ENCODE assay signal across 11 cellular contexts in genomic region chr6:114304304-114304887, GRCh38. TPM values are rescaled to one million over a fixed set of nuclear protein-coding genes. Genes with fewer than 3 reads are reported as not detected.
A peak's percentile ranks its signal among the peaks of the same experiment; 100 is the strongest.
DNase-seq lines count a peak whose midpoint lies in the region; ATAC-seq and TF ChIP-seq lines count a peak whose summit lies in the region.
"Had no signal": no experiment of that assay in that cellular context is flagged by ENCODE, and none has a peak within 500 bp of the region (broad histone marks: within the 10 kb centered on the region; RNA-seq: fewer than 3 reads in every experiment).

No MANE protein-coding gene starts in this region.

- H3K4me3 ChIP-seq in cardiac fibroblast (replicated peaks in 1 of 2; ENCODE audit: low read depth in 2 of 2, low read length in 2 of 2), result no peak overlapping the region
- H3K4me3 ChIP-seq in osteoblast (ENCODE audit: insufficient read depth, low read length), result no peak overlapping the region
- H3K4me3 ChIP-seq: BLaER1 treated with 17β-estradiol and CSF1 and Interleukin-3, amounts not matched to agents 10 nM and 100 nM had no signal

- H3K36me3 ChIP-seq in osteoblast (ENCODE audit: insufficient read depth, low read length), result no peaks in the 10 kb centered on the region
- H3K36me3 ChIP-seq: BLaER1 treated with 17β-estradiol and CSF1 and Interleukin-3, amounts not matched to agents 10 nM and 100 nM; neutrophil had no signal

- no peaks in the 10 kb centered on the region for H3K79me2 ChIP-seq in osteoblast (ENCODE audit: insufficient read depth, low read length)

- H4K20me1 ChIP-seq in osteoblast (ENCODE audit: insufficient read depth, low read length), result no peaks in the 10 kb centered on the region
- H4K20me1 ChIP-seq: BLaER1 treated with 17β-estradiol and CSF1 and Interleukin-3, amounts not matched to agents 10 nM and 100 nM had no signal

- no peaks in the 10 kb centered on the region for H3K4me1 Mint-ChIP-seq in activated CD4-positive, alpha-beta memory T cell treated with anti-CD3 and anti-CD28 coated beads, Interleukin-2, amount 10 ng/mL, durations not matched to agents 7 days and 5 days

- no peak overlapping the region for H3K4me3 Mint-ChIP-seq in activated CD4-positive, alpha-beta memory T cell treated with anti-CD3 and anti-CD28 coated beads, Interleukin-2, amount 10 ng/mL, durations not matched to agents 7 days and 5 days
- H3K4me3 Mint-ChIP-seq: activated T-cell treated with anti-CD3 and anti-CD28 coated beads, Interleukin-2, amount 50 U/mL, for 24 hours had no signal

- H3K27ac Mint-ChIP-seq in activated CD4-positive, alpha-beta memory T cell treated with anti-CD3 and anti-CD28 coated beads, Interleukin-2, amount 10 ng/mL, durations not matched to agents 7 days and 5 days, result no peak overlapping the region
- H3K27ac Mint-ChIP-seq: activated T-cell treated with anti-CD3 and anti-CD28 coated beads, Interleukin-2, amount 50 U/mL, for 24 hours had no signal

- H3K27me3 ChIP-seq in osteoblast (ENCODE audit: insufficient read depth, low read length), result no peaks in the 10 kb centered on the region
- H3K27me3 ChIP-seq: BLaER1 treated with 17β-estradiol and CSF1 and Interleukin-3, amounts not matched to agents 10 nM and 100 nM; neutrophil had no signal

- ATAC-seq in GM19324 (IDR thresholded peaks at IDR 0.05; ENCODE audit: low FRiP score, unreplicated experiment), result no peak

- H3K4me2 ChIP-seq in osteoblast (ENCODE audit: insufficient read depth, low read length), result no peak overlapping the region
- H3K4me2 ChIP-seq: BLaER1 treated with 17β-estradiol and CSF1 and Interleukin-3, amounts not matched to agents 10 nM and 100 nM had no signal

- peaks cover 1% of the 10 kb centered on the region for H3K9me3 Mint-ChIP-seq in activated CD4-positive, alpha-beta memory T cell treated with anti-CD3 and anti-CD28 coated beads, Interleukin-2, amount 10 ng/mL, durations not matched to agents 7 days and 5 days
- H3K9me3 Mint-ChIP-seq: activated T-cell treated with anti-CD3 and anti-CD28 coated beads, Interleukin-2, amount 50 U/mL, for 24 hours had no signal

- no peak overlapping the region for H3K27ac ChIP-seq in osteoblast (ENCODE audit: low read depth, low read length)
- H3K27ac ChIP-seq: BLaER1 treated with 17β-estradiol and CSF1 and Interleukin-3, amounts not matched to agents 10 nM and 100 nM; neutrophil had no signal

- CTCF ChIA-PET in activated CD4-positive, alpha-beta memory T cell treated with anti-CD3 and anti-CD28 coated beads, Interleukin-2, amount 10 ng/mL, durations not matched to agents 7 days and 5 days (lab: Charles Lee), result interaction anchor here (0.5 to 1.1 kb wide), 2 partner anchors 88 to 309 kb away, joined by 3 to 4 read pairs; no protein-coding TSS in a partner anchor

- H3K4me1 ChIP-seq in osteoblast (ENCODE audit: insufficient read depth, low read length), result no peaks in the 10 kb centered on the region
- H3K4me1 ChIP-seq: BLaER1 treated with 17β-estradiol and CSF1 and Interleukin-3, amounts not matched to agents 10 nM and 100 nM had no signal

- no peak overlapping the region for H2AFZ ChIP-seq in osteoblast (ENCODE audit: low read length)

- POLR2A ChIA-PET in activated CD4-positive, alpha-beta memory T cell treated with anti-CD3 and anti-CD28 coated beads, Interleukin-2, amount 10 ng/mL, durations not matched to agents 7 days and 5 days (lab: Charles Lee), result no interaction called here

- peak; percentile 47 for TF ChIP-seq CTCF in cardiac fibroblast (IDR thresholded peaks at IDR 0.05; ENCODE audit: low read depth, low read length)
- peak; percentile 56 for TF ChIP-seq CTCF in osteoblast (IDR thresholded peaks at IDR 0.05; ENCODE audit: extremely low read depth, low read depth, low read length)

- no peaks in the 10 kb centered on the region for H3K36me3 Mint-ChIP-seq in activated CD4-positive, alpha-beta memory T cell treated with anti-CD3 and anti-CD28 coated beads, Interleukin-2, amount 10 ng/mL, durations not matched to agents 7 days and 5 days (ENCODE audit: low read depth)

- H3K27me3 Mint-ChIP-seq in activated CD4-positive, alpha-beta memory T cell treated with anti-CD3 and anti-CD28 coated beads, Interleukin-2, amount 10 ng/mL, durations not matched to agents 7 days and 5 days, result no peaks in the 10 kb centered on the region
- H3K27me3 Mint-ChIP-seq: activated T-cell treated with anti-CD3 and anti-CD28 coated beads, Interleukin-2, amount 50 U/mL, for 24 hours had no signal

- no peaks in the 10 kb centered on the region for H3K9me3 ChIP-seq in osteoblast (ENCODE audit: low read depth, low read length)
- H3K9me3 ChIP-seq: neutrophil had no signal

- DNase-seq in DMS79 treated with DMSO at 0.1 percent for 48 hours (lab: John Stamatoyannopoulos, UW), result peak; percentile 4
- no peak for DNase-seq in DMS79 (lab: John Stamatoyannopoulos, UW)
- DNase-seq in NCI-H1105 (lab: John Stamatoyannopoulos, UW), result peak; percentile 24
- DNase-seq in cardiac fibroblast (ENCODE audit: low read depth in 2 of 2), result peak; percentile 43 to 49
- DNase-seq in osteoblast (ENCODE audit: insufficient read length, low spot score, missing footprints), result no peak
- no peak for DNase-seq in kidney glomerular epithelial cell (lab: John Stamatoyannopoulos, UW)
- DNase-seq in activated CD4-positive, alpha-beta memory T cell treated with anti-CD3 and anti-CD28 coated beads, Interleukin-2, amount 10 ng/mL, durations not matched to agents 7 days and 5 days, result no peak
- DNase-seq: activated T-cell treated with anti-CD3 and anti-CD28 coated beads, Interleukin-2, amount 50 U/mL, for 24 hours had no signal

RNA-seq across cellular contexts. Expression of gene HS3ST5, which starts 38.4 kb away (rescaled TPM):
- not detected in 2 replicates for total RNA-seq in osteoblast
- not detected for total RNA-seq in activated CD4-positive, alpha-beta memory T cell treated with anti-CD3 and anti-CD28 coated beads, Interleukin-2, amount 10 ng/mL, durations not matched to agents 7 days and 5 days

Comparison
In these comparisons a context has a peak if more than half of its experiments do, and no peak if none do; other contexts are left out.
1. DNase-seq: peak in DMS79 treated with DMSO at 0.1 percent for 48 hours (single experiment), NCI-H1105 (single experiment) and cardiac fibroblast (2 of 2); none in DMS79 (single experiment), osteoblast (single experiment), kidney glomerular epithelial cell (single experiment) and activated CD4-positive, alpha-beta memory T cell treated with anti-CD3 and anti-CD28 coated beads, Interleukin-2, amount 10 ng/mL, durations not matched to agents 7 days and 5 days (single experiment).